ENCODE assay signal across 1 cellular context in genomic region chr11:72722050-72722748, GRCh38.
TF ChIP-seq lines count a peak whose summit lies in the region.

No MANE protein-coding gene starts in this region.

TF ChIP-seq in IMR-90, 13 proteins besides CTCF, POLR2A, EP300 and RAD21:
- TF ChIP-seq MAFK (IDR thresholded peaks at IDR 0.05; ENCODE audit: low read depth, low read length) = 0 out of 2 replicates have a peak, but pooled peaks have one; percentile 5
- TF ChIP-seq RFX5 (IDR thresholded peaks at IDR 0.05; ENCODE audit: low read depth, low read length) = peak; percentile 98
- TF ChIP-seq MXI1 (IDR thresholded peaks at IDR 0.05; ENCODE audit: borderline replicate concordance, low read depth, low read length) = 0 out of 2 replicates have a peak, but pooled peaks have one; percentile 32
- no peak for TF ChIP-seq USF2 (IDR thresholded peaks at IDR 0.05; ENCODE audit: low read depth, low read length)
- TF ChIP-seq BHLHE40 (IDR thresholded peaks at IDR 0.05; ENCODE audit: low read depth, low read length) = no peak; the same call in 1 of the 2 replicates
- TF ChIP-seq MAZ (IDR thresholded peaks at IDR 0.05; ENCODE audit: borderline replicate concordance, low read depth, low read length) = 0 out of 2 replicates have a peak, but pooled peaks have one; percentile 21
